Comparison of ENCODE assay signal across 14 cellular contexts in genomic region chrX:106933538-106933961, GRCh38. TPM values are rescaled to one million over a fixed set of nuclear protein-coding genes. Genes with fewer than 3 reads are reported as not detected.
DNase-seq lines count a peak whose midpoint lies in the region; ATAC-seq and TF ChIP-seq lines count a peak whose summit lies in the region.
"Had no signal": no experiment of that assay in that cellular context is flagged by ENCODE, and none has a peak within 500 bp of the region (broad histone marks: within the 10 kb centered on the region; RNA-seq: fewer than 3 reads in every experiment).

No MANE protein-coding gene starts in this region.

- TF ChIP-seq EP300 in ovary (IDR thresholded peaks at IDR 0.05), result no peak

- H3K4me1 ChIP-seq in ovary (ENCODE audit: insufficient read depth) (no peaks in the 10 kb centered on the region), SJCRH30 (no peaks in the 10 kb centered on the region)
- H3K4me1 ChIP-seq: vagina had no signal

- H3K27ac Mint-ChIP-seq in activated CD4-positive, alpha-beta memory T cell treated with anti-CD3 and anti-CD28 coated beads, Interleukin-2, amount 10 ng/mL, durations not matched to agents 7 days and 5 days, result no peak overlapping the region
- H3K27ac Mint-ChIP-seq: nephron progenitor cell had no signal

- H3K9me3 Mint-ChIP-seq in activated CD4-positive, alpha-beta memory T cell treated with anti-CD3 and anti-CD28 coated beads, Interleukin-2, amount 10 ng/mL, durations not matched to agents 7 days and 5 days, result no peaks in the 10 kb centered on the region

- TF ChIP-seq CTCF in ovary (IDR thresholded peaks at IDR 0.05), result no peak

- POLR2A ChIA-PET in activated CD4-positive, alpha-beta memory T cell treated with anti-CD3 and anti-CD28 coated beads, Interleukin-2, amount 10 ng/mL, durations not matched to agents 7 days and 5 days (lab: Charles Lee), result no interaction called here

- 22 to 38% (median 33%) methylated on average over 3 of the region's 3 CpGs for WGBS in ovary, 3 donors

- no peaks in the 10 kb centered on the region for H3K36me3 ChIP-seq in ovary
- H3K36me3 ChIP-seq in SJCRH30, result no peaks in the 10 kb centered on the region
- H3K36me3 ChIP-seq: BLaER1 treated with 17β-estradiol and CSF1 and Interleukin-3, amounts not matched to agents 10 nM and 100 nM; vagina; WERI-Rb-1 had no signal

- TF ChIP-seq POLR2A in ovary (IDR thresholded peaks at IDR 0.05), result no peak

- H3K36me3 Mint-ChIP-seq in activated CD4-positive, alpha-beta memory T cell treated with anti-CD3 and anti-CD28 coated beads, Interleukin-2, amount 10 ng/mL, durations not matched to agents 7 days and 5 days (ENCODE audit: low read depth), result no peaks in the 10 kb centered on the region

- CTCF ChIA-PET in activated CD4-positive, alpha-beta memory T cell treated with anti-CD3 and anti-CD28 coated beads, Interleukin-2, amount 10 ng/mL, durations not matched to agents 7 days and 5 days (lab: Charles Lee), result interaction anchor here (0.9 kb wide), 1 partner anchor 28 kb away, joined by 3 read pairs; no protein-coding TSS in a partner anchor

- no peaks in the 10 kb centered on the region for H3K4me1 Mint-ChIP-seq in activated CD4-positive, alpha-beta memory T cell treated with anti-CD3 and anti-CD28 coated beads, Interleukin-2, amount 10 ng/mL, durations not matched to agents 7 days and 5 days

- no peaks in the 10 kb centered on the region for H3K9me3 ChIP-seq in ovary
- H3K9me3 ChIP-seq in SJCRH30 (replicated peaks), result no peaks in the 10 kb centered on the region
- H3K9me3 ChIP-seq: BLaER1 treated with 17β-estradiol and CSF1 and Interleukin-3, amounts not matched to agents 10 nM and 100 nM; vagina had no signal

- DNase-seq in Daoy (ENCODE audit: low read depth), result peak; percentile 39
- peak; percentile 30 for DNase-seq in M059J (ENCODE audit: low read depth)
- no peak for DNase-seq in left cardiac atrium
- peak in 4 of 5 donors; percentile 33 to 66 (median 49) for DNase-seq in ovary
- DNase-seq in activated CD4-positive, alpha-beta memory T cell treated with anti-CD3 and anti-CD28 coated beads, Interleukin-2, amount 10 ng/mL, durations not matched to agents 7 days and 5 days, result no peak
- DNase-seq in SJCRH30, result no peak
- no peak for DNase-seq in cerebellar nuclear complex (lab: John Stamatoyannopoulos, UW)
- DNase-seq: activated T-cell treated with anti-CD3 and anti-CD28 coated beads, Interleukin-2, amount 50 U/mL, for 1 hour; nephron progenitor cell; stimulated activated CD8-positive, alpha-beta memory T cell treated with anti-CD3 and anti-CD28 coated beads, Interleukin-4, amount 100 ng/mL, for 48 hours; WERI-Rb-1 had no signal

- no peak overlapping the region for H3K4me3 Mint-ChIP-seq in activated CD4-positive, alpha-beta memory T cell treated with anti-CD3 and anti-CD28 coated beads, Interleukin-2, amount 10 ng/mL, durations not matched to agents 7 days and 5 days
- H3K4me3 Mint-ChIP-seq: nephron progenitor cell had no signal

- ATAC-seq in left cardiac atrium (peak; percentile 49 to 71), GM19463 (IDR thresholded peaks at IDR 0.05; ENCODE audit: unreplicated experiment) (no peak)

- H3K4me3 ChIP-seq in ovary (no peak overlapping the region), SJCRH30 (no peak overlapping the region)
- H3K4me3 ChIP-seq: BLaER1 treated with 17β-estradiol and CSF1 and Interleukin-3, amounts not matched to agents 10 nM and 100 nM; vagina had no signal

- H3K27me3 ChIP-seq in ovary, result no peaks in the 10 kb centered on the region
- H3K27me3 ChIP-seq in SJCRH30, result no peaks in the 10 kb centered on the region
- H3K27me3 ChIP-seq: vagina had no signal

- no peaks in the 10 kb centered on the region for H3K27me3 Mint-ChIP-seq in activated CD4-positive, alpha-beta memory T cell treated with anti-CD3 and anti-CD28 coated beads, Interleukin-2, amount 10 ng/mL, durations not matched to agents 7 days and 5 days

- H3K27ac ChIP-seq in ovary, result no peak overlapping the region
- no peak overlapping the region for H3K27ac ChIP-seq in SJCRH30
- H3K27ac ChIP-seq: BLaER1 treated with 17β-estradiol and CSF1 and Interleukin-3, amounts not matched to agents 10 nM and 100 nM; vagina; WERI-Rb-1 had no signal

- intact Hi-C loops in left cardiac atrium (cut with DNase I), result no loop called here
- intact Hi-C loops in ovary (cut with DNase I), result no loop called here

RNA-seq across cellular contexts. Expression of gene CLDN2, which starts 13.3 kb away (rescaled TPM):
- not detected in 2 replicates for total RNA-seq in Daoy (2014; rRNA removed; shearing (Covaris generic))
- not detected in 2 replicates for total RNA-seq in M059J (2014; rRNA removed; shearing (Covaris generic))
- under 1 TPM; 0.10 to 0.18 TPM for total RNA-seq in left cardiac atrium
- total RNA-seq in ovary, result under 1 TPM in 3 of 7 donors, not detected in 4; 0.10 to 0.69 (median 0.26) TPM
- polyA plus RNA-seq in ovary, result under 1 TPM in 1 of 2 donors, not detected in 1; 0.70 TPM
- total RNA-seq in activated CD4-positive, alpha-beta memory T cell treated with anti-CD3 and anti-CD28 coated beads, Interleukin-2, amount 10 ng/mL, durations not matched to agents 7 days and 5 days, result not detected
- total RNA-seq in SJCRH30 (2014; rRNA removed; shearing (Covaris generic)), result not detected in 2 replicates
- total RNA-seq: vagina had no signal

RNA-seq across cellular contexts. Expression of gene RIPPLY1, which starts 30.4 kb away (rescaled TPM):
- total RNA-seq in Daoy (2014; rRNA removed; shearing (Covaris generic)), result not detected in 2 replicates
- not detected in 2 replicates for total RNA-seq in M059J (2014; rRNA removed; shearing (Covaris generic))
- total RNA-seq in left cardiac atrium (not detected), ovary (under 1 TPM in 2 of 7 donors, not detected in 5; 0.20 to 0.45 TPM)
- not detected for polyA plus RNA-seq in ovary
- not detected for total RNA-seq in activated CD4-positive, alpha-beta memory T cell treated with anti-CD3 and anti-CD28 coated beads, Interleukin-2, amount 10 ng/mL, durations not matched to agents 7 days and 5 days
- total RNA-seq in SJCRH30 (2014; rRNA removed; shearing (Covaris generic)), result 13.4 and 14.6 TPM in 2 replicates
- total RNA-seq: vagina had no signal

Comparison
In these comparisons a context has a peak if more than half of its experiments do, and no peak if none do; other contexts are left out.
1. DNase-seq: peak in Daoy (single experiment), M059J (single experiment) and ovary (4 of 5); none in left cardiac atrium (single experiment), activated CD4-positive, alpha-beta memory T cell treated with anti-CD3 and anti-CD28 coated beads, Interleukin-2, amount 10 ng/mL, durations not matched to agents 7 days and 5 days (single experiment), SJCRH30 (0 of 2) and cerebellar nuclear complex (0 of 2).